ENCODE assay signal across 8 cellular contexts in genomic region chr3:122533931-122534334, GRCh38. TPM values are rescaled to one million over a fixed set of nuclear protein-coding genes. Genes with fewer than 3 reads are reported as not detected.
DNase-seq lines count a peak whose midpoint lies in the region; ATAC-seq lines count a peak whose summit lies in the region.

No MANE protein-coding gene starts in this region.

- intact Hi-C loops in posterior vena cava (cut with DNase I) (no loop called here), head of caudate nucleus (cut with DNase I) (no loop called here)

- peak; percentile 83 for DNase-seq in AG20443 (ENCODE audit: low spot score)
- DNase-seq in GM19240 (ENCODE audit: insufficient read length, low spot score) = peak; percentile 74
- peak; percentile 38 for DNase-seq in SKM-1 (lab: John Stamatoyannopoulos, UW; ENCODE audit: unreplicated experiment)
- DNase-seq in posterior vena cava (ENCODE audit: low spot score) = no peak
- DNase-seq in head of caudate nucleus = no peak
- no peak for DNase-seq in germinal center (ENCODE audit: low spot score)

- peak; percentile 98 for ATAC-seq in HG03159 (IDR thresholded peaks at IDR 0.05; ENCODE audit: unreplicated experiment)
- ATAC-seq in esophagus mucosa = peak; percentile 99

RNA-seq across cellular contexts. Expression of gene KPNA1, which starts 19.2 kb away (rescaled TPM):
- total RNA-seq in esophagus mucosa (54.2 TPM), posterior vena cava (10 to 100 TPM; 62.4 to 80.3 TPM)

RNA-seq across cellular contexts. Expression of gene PARP9, which starts 30.2 kb away (rescaled TPM):
- total RNA-seq in esophagus mucosa (27.5 TPM), posterior vena cava (10 to 100 TPM; 29.8 to 31.9 TPM)

RNA-seq across cellular contexts. Expression of gene DTX3L, which starts 30.2 kb away (rescaled TPM):
- total RNA-seq in esophagus mucosa (28.5 TPM), posterior vena cava (10 to 100 TPM; 22.8 to 32.0 TPM)

RNA-seq across cellular contexts. Expression of gene PARP15, which starts 43.5 kb away (rescaled TPM):
- total RNA-seq in esophagus mucosa (0.56 TPM), posterior vena cava (1 to 10 TPM; 2.5 to 3.5 TPM)

Comparison
In these comparisons a context has a peak if more than half of its experiments do, and no peak if none do; other contexts are left out.
1. DNase-seq: peak in AG20443 (single experiment), GM19240 (single experiment) and SKM-1 (single experiment); none in posterior vena cava (single experiment), head of caudate nucleus (0 of 42) and germinal center (single experiment).